In genomic region chr16:24773771-24774427, GRCh38 we compare ENCODE assay signal across 31 cellular contexts. TPM values are rescaled to one million over a fixed set of nuclear protein-coding genes. Genes with fewer than 3 reads are reported as not detected.
DNase-seq lines count a peak whose midpoint lies in the region; ATAC-seq and TF ChIP-seq lines count a peak whose summit lies in the region.
"Had no signal": no experiment of that assay in that cellular context is flagged by ENCODE, and none has a peak within 500 bp of the region (broad histone marks: within the 10 kb centered on the region; RNA-seq: fewer than 3 reads in every experiment).

No MANE protein-coding gene starts in this region.

- POLR2A ChIA-PET in MCF 10A (lab: Yijun Ruan, JAX), result no interaction called here
- POLR2A ChIA-PET in PC-3 (lab: Charles Lee; ENCODE audit: unreplicated experiment), result no interaction called here
- POLR2A ChIA-PET in Caco-2 (lab: Charles Lee), result no interaction called here

- peaks cover 40% of the 10 kb centered on the region for H3K4me1 Mint-ChIP-seq in MCF 10A (ENCODE audit: insufficient read depth, unreplicated experiment)
- peaks cover 39% of the 10 kb centered on the region for H3K4me1 Mint-ChIP-seq in T-helper 17 cell
- peaks cover 7% of the 10 kb centered on the region for H3K4me1 Mint-ChIP-seq in Caco-2 (ENCODE audit: low read depth, unreplicated experiment)
- H3K4me1 Mint-ChIP-seq: neural progenitor cell had no signal

- H3K9me3 ChIP-seq in breast epithelium (no peaks in the 10 kb centered on the region), T-helper 17 cell (ENCODE audit: control insufficient read depth, low read length, poor library complexity, severe bottlenecking) (no peaks in the 10 kb centered on the region), PC-3 (ENCODE audit: low read length) (no peaks in the 10 kb centered on the region), Caco-2 (no peaks in the 10 kb centered on the region)
- H3K9me3 ChIP-seq: BE2C, pancreas, vagina had no signal

- H3K27ac Mint-ChIP-seq in MCF 10A (ENCODE audit: low read depth, unreplicated experiment) (peak overlapping the region; percentile 72), T-helper 17 cell (peak overlapping the region; percentile 84), Caco-2 (ENCODE audit: unreplicated experiment) (no peak overlapping the region)
- H3K27ac Mint-ChIP-seq: neural progenitor cell had no signal

- no peak for TF ChIP-seq POLR2A in breast epithelium (IDR thresholded peaks at IDR 0.05)

- H3K4me3 ChIP-seq in breast epithelium (no peak overlapping the region), fibroblast of mammary gland (ENCODE audit: control insufficient read depth, low read depth, low read length) (no peak overlapping the region), PC-3 (ENCODE audit: low read length) (no peak overlapping the region), Caco-2 (ENCODE audit: low read depth, low read length) (no peak overlapping the region)
- H3K4me3 ChIP-seq: neural progenitor cell, pancreas, skin epidermis, vagina had no signal

- H3K36me3 ChIP-seq in breast epithelium, result no peaks in the 10 kb centered on the region
- H3K36me3 ChIP-seq in PC-3 (ENCODE audit: low read depth, low read length), result peaks cover 18% of the 10 kb centered on the region
- H3K36me3 ChIP-seq in Caco-2 (ENCODE audit: control insufficient read depth, insufficient read depth, low read length), result peaks cover 2% of the 10 kb centered on the region

- H3K36me3 Mint-ChIP-seq in MCF 10A (ENCODE audit: insufficient read depth, unreplicated experiment), result peaks cover 37% of the 10 kb centered on the region
- H3K36me3 Mint-ChIP-seq in T-helper 17 cell (ENCODE audit: low read depth), result peaks cover 10% of the 10 kb centered on the region
- peaks cover 41% of the 10 kb centered on the region for H3K36me3 Mint-ChIP-seq in Caco-2 (ENCODE audit: insufficient read depth, unreplicated experiment)

- H3K27ac ChIP-seq in breast epithelium (no peak overlapping the region), PC-3 (ENCODE audit: low read length) (no peak overlapping the region)
- H3K27ac ChIP-seq: neural progenitor cell, pancreas, skin epidermis, vagina had no signal

- no TSS peak for BruUV-seq in MCF 10A (replicated peaks; lab: Mats Ljungman, UMichigan)
- no TSS peak for BruUV-seq in PC-3 (replicated peaks; lab: Mats Ljungman, UMichigan)
- BruUV-seq in Caco-2 (replicated peaks; lab: Mats Ljungman, UMichigan), result no TSS peak

- H3K9me3 Mint-ChIP-seq in MCF 10A (ENCODE audit: unreplicated experiment) (no peaks in the 10 kb centered on the region), Caco-2 (ENCODE audit: unreplicated experiment) (no peaks in the 10 kb centered on the region)
- H3K9me3 Mint-ChIP-seq: neural progenitor cell; stimulated activated naive CD8-positive, alpha-beta T cell treated with anti-CD3 and anti-CD28 coated beads, Interleukin-15, amount 100 ng/mL, for 72 hours had no signal

- H2AFZ ChIP-seq in PC-3 (ENCODE audit: low read length), result no peak overlapping the region
- H2AFZ ChIP-seq: neural progenitor cell had no signal

- H3K27me3 ChIP-seq in breast epithelium, result no peaks in the 10 kb centered on the region
- no peaks in the 10 kb centered on the region for H3K27me3 ChIP-seq in PC-3 (ENCODE audit: low read length)
- no peaks in the 10 kb centered on the region for H3K27me3 ChIP-seq in Caco-2 (replicated peaks; ENCODE audit: control insufficient read depth, insufficient read depth, low read length)
- H3K27me3 ChIP-seq: BE2C, neural progenitor cell, pancreas, vagina had no signal

- H3K4me3 Mint-ChIP-seq in MCF 10A (ENCODE audit: unreplicated experiment) (no peak overlapping the region), T-helper 17 cell (no peak overlapping the region), Caco-2 (ENCODE audit: unreplicated experiment) (no peak overlapping the region)
- H3K4me3 Mint-ChIP-seq: neural progenitor cell; stimulated activated naive CD8-positive, alpha-beta T cell treated with anti-CD3 and anti-CD28 coated beads, Interleukin-15, amount 100 ng/mL, for 72 hours had no signal

- H3F3A ChIP-seq in PC-3 (ENCODE audit: low read length, unreplicated experiment), result no peaks in the 10 kb centered on the region

- no peak overlapping the region for H3K4me2 ChIP-seq in PC-3 (ENCODE audit: low read length)
- H3K4me2 ChIP-seq: neural progenitor cell had no signal

- peaks cover 4% of the 10 kb centered on the region; the same call in 1 of the 2 replicates for H4K20me1 ChIP-seq in PC-3 (ENCODE audit: low read length)

- no peaks in the 10 kb centered on the region for H3K9me2 ChIP-seq in PC-3 (replicated peaks; ENCODE audit: low read length)

- no peak for DNase-seq in MCF 10A (ENCODE audit: unreplicated experiment)
- DNase-seq in breast epithelium (ENCODE audit: low spot score in 2 of 2), result no peak
- no peak for DNase-seq in T-helper 17 cell
- peak; percentile 32 for DNase-seq in fibroblast of mammary gland (ENCODE audit: low read depth)
- DNase-seq in PC-3, result no peak
- no peak for DNase-seq in Caco-2
- DNase-seq: ACHN; activated CD4-positive, alpha-beta T cell treated with anti-CD3 and anti-CD28 coated beads for 4 hours; activated CD8-positive, alpha-beta memory T cell treated with anti-CD3 and anti-CD28 coated beads for 24 hours; activated naive CD4-positive, alpha-beta T cell; amygdala; BE2C; COR-L47; cortex of kidney; DMS53; effector memory CD4-positive, alpha-beta T cell; HCEC 1CT; mesenchymal stem cell; NCI-H1436 treated with DMSO at 0.1 percent for 48 hours; NCI-H2081 treated with DMSO at 0.1 percent for 48 hours; NCI-H226; NCI-H526 treated with DMSO at 0.1 percent for 48 hours; pancreas; stimulated activated naive CD8-positive, alpha-beta T cell treated with anti-CD3 and anti-CD28 coated beads, Interleukin-15, amount 100 ng/mL, for 72 hours had no signal

- H3K4me1 ChIP-seq in breast epithelium (no peaks in the 10 kb centered on the region), PC-3 (ENCODE audit: insufficient read depth, low read length) (peaks cover 17% of the 10 kb centered on the region), Caco-2 (no peaks in the 10 kb centered on the region)

- CTCF ChIA-PET in MCF 10A (lab: Yijun Ruan, JAX) (interaction anchor here (0.6 to 0.7 kb wide), 4 partner anchors 19 to 258 kb away, joined by 3 read pairs; no protein-coding TSS in a partner anchor), PC-3 (lab: Charles Lee) (no interaction called here), Caco-2 (lab: Charles Lee) (no interaction called here)

- H3K9ac ChIP-seq in PC-3 (ENCODE audit: low read length), result no peak overlapping the region
- H3K9ac ChIP-seq: neural progenitor cell had no signal

- TF ChIP-seq CTCF in MCF 10A (IDR thresholded peaks at IDR 0.05; ENCODE audit: unreplicated experiment) (no peak), breast epithelium (IDR thresholded peaks at IDR 0.05) (no peak), fibroblast of mammary gland (conservative IDR thresholded peaks at IDR 0.05; ENCODE audit: control insufficient read depth, insufficient read depth, low read depth, low read length) (no peak), PC-3 (conservative IDR thresholded peaks at IDR 0.05; ENCODE audit: low read depth, low read length) (no peak), Caco-2 (IDR thresholded peaks at IDR 0.05; ENCODE audit: insufficient read depth in 1 of 2, low read depth in 1 of 2, low read length in 1 of 2, severe bottlenecking in 1 of 2, unreplicated experiment in 1 of 2) (no peak)

- no peaks in the 10 kb centered on the region for H3K27me3 Mint-ChIP-seq in MCF 10A (ENCODE audit: insufficient read depth, unreplicated experiment)
- no peaks in the 10 kb centered on the region for H3K27me3 Mint-ChIP-seq in T-helper 17 cell
- H3K27me3 Mint-ChIP-seq in Caco-2 (ENCODE audit: insufficient read depth, unreplicated experiment), result no peaks in the 10 kb centered on the region
- H3K27me3 Mint-ChIP-seq: stimulated activated naive CD8-positive, alpha-beta T cell treated with anti-CD3 and anti-CD28 coated beads, Interleukin-15, amount 100 ng/mL, for 72 hours had no signal

- peaks cover 41% of the 10 kb centered on the region for H3K79me2 ChIP-seq in PC-3 (ENCODE audit: low read length)

- ATAC-seq in T-helper 17 cell (peak; percentile 70), PC-3 (no peak), GM19035 (IDR thresholded peaks at IDR 0.05; ENCODE audit: unreplicated experiment) (no peak), HG02623 (IDR thresholded peaks at IDR 0.05; ENCODE audit: unreplicated experiment) (no peak)
- ATAC-seq: pancreas; Right ventricle myocardium inferior; SK-N-SH treated with all-trans-retinoic acid at 6 μM for 48 hours; stimulated activated naive CD8-positive, alpha-beta T cell treated with anti-CD3 and anti-CD28 coated beads, Interleukin-15, amount 100 ng/mL, for 72 hours had no signal

- intact Hi-C loops in MCF 10A (cut with micrococcal nuclease) (loop anchor here (10.0 kb wide), 1 partner anchor 189 kb away; no protein-coding TSS in a partner anchor), breast epithelium (cut with DNase I; ENCODE audit: low total_unique reads) (no loop called here), PC-3 (cut with micrococcal nuclease) (loop anchor here (10.0 kb wide), 1 partner anchor 189 kb away; no protein-coding TSS in a partner anchor), Caco-2 (cut with micrococcal nuclease; ENCODE audit: unreplicated experiment) (no loop called here)

RNA-seq across cellular contexts. Expression of gene TNRC6A, which starts 44.4 kb away (rescaled TPM):
- 41.6 and 50.3 TPM in 2 replicates for total RNA-seq in MCF 10A (2022)
- total RNA-seq in breast epithelium, result 10 to 100 TPM; 49.3 to 84.9 (median 59.6) TPM
- total RNA-seq in T-helper 17 cell, result 10 to 100 TPM; 71.5 to 72.1 TPM
- total RNA-seq in PC-3 (2014; rRNA removed), result 16.2 and 20.3 TPM in 2 replicates
- 39.3 and 43.7 TPM in 2 replicates for total RNA-seq in Caco-2 (2022)

Comparison
In these comparisons a context has a peak if more than half of its experiments do, and no peak if none do; other contexts are left out.
1. intact Hi-C loops: an anchor here in MCF 10A (10.0 kb wide) and PC-3 (10.0 kb wide); none called in breast epithelium and Caco-2.